In the genomic region with DNA sequence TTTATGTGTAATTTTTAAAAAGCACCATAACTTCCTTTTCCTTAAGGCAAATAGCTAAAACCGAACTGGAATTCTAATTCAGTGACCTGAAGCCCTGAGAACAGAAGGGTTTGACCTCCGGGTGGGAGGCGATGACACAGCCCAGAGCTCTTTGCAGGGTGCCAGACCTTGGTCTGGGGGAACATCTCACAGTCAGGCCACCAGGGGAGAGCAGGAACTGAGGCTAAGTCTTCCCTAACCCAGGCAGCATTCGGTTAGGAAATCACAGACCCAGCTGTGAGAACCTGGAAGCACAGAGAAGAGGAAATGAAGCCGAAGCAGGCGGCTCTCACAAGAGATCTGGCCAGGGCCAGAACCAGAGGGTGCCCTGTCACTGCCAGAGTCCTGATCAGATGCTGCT, we compare ENCODE assay signal across 21 cellular contexts.
DNase-seq lines count a peak whose midpoint lies in the region; ATAC-seq and TF ChIP-seq lines count a peak whose summit lies in the region.
"Had no signal": no experiment of that assay in that cellular context is flagged by ENCODE, and none has a peak within 500 bp of the region (broad histone marks: within the 10 kb centered on the region; RNA-seq: fewer than 3 reads in every experiment).

No MANE protein-coding gene starts in this region.

- BruUV-seq in Panc1 (replicated peaks; lab: Mats Ljungman, UMichigan): no TSS peak

- no peak for TF ChIP-seq EP300 in gastroesophageal sphincter (IDR thresholded peaks at IDR 0.05)

- no peaks in the 10 kb centered on the region for H3K36me3 Mint-ChIP-seq in type B pancreatic cell
- H3K36me3 Mint-ChIP-seq: activated naive CD4-positive, alpha-beta T cell treated with anti-CD3 and anti-CD28 coated beads, Interleukin-2, amount 10 ng/mL, durations not matched to agents 7 days and 5 days had no signal

- H3K4me1 ChIP-seq in Panc1 (ENCODE audit: control insufficient read depth, insufficient read depth, low read length) (no peaks in the 10 kb centered on the region), gastroesophageal sphincter (no peaks in the 10 kb centered on the region)
- H3K4me1 ChIP-seq: body of pancreas, esophagus muscularis mucosa, transverse colon had no signal

- no peak overlapping the region for H3K27ac Mint-ChIP-seq in type B pancreatic cell
- H3K27ac Mint-ChIP-seq: activated CD4-positive, alpha-beta T cell treated with anti-CD3 and anti-CD28 coated beads, Interleukin-2, amount 10 ng/mL, durations not matched to agents 24 days and 14 days; activated naive CD4-positive, alpha-beta T cell treated with anti-CD3 and anti-CD28 coated beads, Interleukin-2, amount 10 ng/mL, durations not matched to agents 7 days and 5 days; dendritic cell treated with granulocyte-macrophage colony-stimulating factor and Interleukin-4, amounts not matched to agents 40 ng/mL and 50 ng/mL, for 4 days had no signal

- CTCF ChIA-PET in Panc1 (lab: Charles Lee): no interaction called here

- H3K9me3 Mint-ChIP-seq in type B pancreatic cell: no peaks in the 10 kb centered on the region
- H3K9me3 Mint-ChIP-seq: dendritic cell treated with granulocyte-macrophage colony-stimulating factor and Interleukin-4, amounts not matched to agents 40 ng/mL and 50 ng/mL, for 4 days had no signal

- peaks cover 32% of the 10 kb centered on the region for H3K27me3 Mint-ChIP-seq in type B pancreatic cell
- H3K27me3 Mint-ChIP-seq: activated CD4-positive, alpha-beta T cell treated with anti-CD3 and anti-CD28 coated beads, Interleukin-2, amount 10 ng/mL, durations not matched to agents 24 days and 14 days; activated naive CD4-positive, alpha-beta T cell treated with anti-CD3 and anti-CD28 coated beads, Interleukin-2, amount 10 ng/mL, durations not matched to agents 7 days and 5 days; dendritic cell treated with granulocyte-macrophage colony-stimulating factor and Interleukin-4, amounts not matched to agents 40 ng/mL and 50 ng/mL, for 4 days had no signal

- POLR2A ChIA-PET in Panc1 (lab: Charles Lee): no interaction called here

- TF ChIP-seq CTCF in Panc1 (IDR thresholded peaks at IDR 0.05) (no peak), gastroesophageal sphincter (IDR thresholded peaks at IDR 0.05) (peak in 2 of 4 experiments; percentile 5 to 15), type B pancreatic cell (conservative IDR thresholded peaks at IDR 0.05) (peak; percentile 54)

- H3K9me3 ChIP-seq in Panc1 (ENCODE audit: control insufficient read depth, insufficient read depth, low read depth, low read length) (no peaks in the 10 kb centered on the region), gastroesophageal sphincter (no peaks in the 10 kb centered on the region)
- H3K9me3 ChIP-seq: body of pancreas, esophagus muscularis mucosa, ovary, transverse colon had no signal

- H3K27ac ChIP-seq in Panc1 (ENCODE audit: low read length) (no peak overlapping the region), gastroesophageal sphincter (peak overlapping the region in 1 of 4 donors; percentile 9)
- H3K27ac ChIP-seq: body of pancreas, C4-2B, esophagus muscularis mucosa, KMS-11, ovary, SJSA1, transverse colon had no signal

- H3K36me3 ChIP-seq in Panc1 (ENCODE audit: control insufficient read depth, insufficient read depth, low read length) (no peaks in the 10 kb centered on the region), gastroesophageal sphincter (no peaks in the 10 kb centered on the region)
- H3K36me3 ChIP-seq: esophagus muscularis mucosa, ovary, SJSA1, transverse colon had no signal

- intact Hi-C loops in Right ventricle myocardium inferior (cut with DNase I): no loop called here
- intact Hi-C loops in Right ventricle myocardium superior (cut with DNase I): no loop called here
- intact Hi-C loops in Panc1 (cut with micrococcal nuclease; ENCODE audit: unreplicated experiment): no loop called here

- DNase-seq in Right ventricle myocardium inferior (ENCODE audit: missing footprints) (peak; percentile 42), Right ventricle myocardium superior (no peak), Panc1 (ENCODE audit: low read depth, low spot score) (no peak), type B pancreatic cell (ENCODE audit: extremely low spot score, unreplicated experiment) (no peak), NCI-H187 treated with DMSO at 0.1 percent for 48 hours (lab: John Stamatoyannopoulos, UW) (no peak), NCI-H446 treated with DMSO at 0.1 percent for 48 hours (lab: John Stamatoyannopoulos, UW) (no peak), midbrain (lab: John Stamatoyannopoulos, UW) (no peak)
- DNase-seq: activated CD4-positive, alpha-beta T cell treated with anti-CD3 and anti-CD28 coated beads, Interleukin-2, amount 10 ng/mL, durations not matched to agents 24 days and 14 days; activated naive CD4-positive, alpha-beta T cell treated with anti-CD3 and anti-CD28 coated beads, Interleukin-2, amount 10 ng/mL, durations not matched to agents 7 days and 5 days; left cardiac atrium; NCI-H1092 treated with DMSO at 0.1 percent for 48 hours; ovary; transverse colon had no signal

- no peak overlapping the region for H3K4me3 Mint-ChIP-seq in type B pancreatic cell
- H3K4me3 Mint-ChIP-seq: activated CD4-positive, alpha-beta T cell treated with anti-CD3 and anti-CD28 coated beads, Interleukin-2, amount 10 ng/mL, durations not matched to agents 24 days and 14 days; activated naive CD4-positive, alpha-beta T cell treated with anti-CD3 and anti-CD28 coated beads, Interleukin-2, amount 10 ng/mL, durations not matched to agents 7 days and 5 days; dendritic cell treated with granulocyte-macrophage colony-stimulating factor and Interleukin-4, amounts not matched to agents 40 ng/mL and 50 ng/mL, for 4 days had no signal

- H3K27me3 ChIP-seq in Panc1 (ENCODE audit: control insufficient read depth, insufficient read depth, low read length) (no peaks in the 10 kb centered on the region), gastroesophageal sphincter (no peaks in the 10 kb centered on the region)
- H3K27me3 ChIP-seq: body of pancreas, esophagus muscularis mucosa, ovary, SJSA1, transverse colon had no signal

- H3K4me3 ChIP-seq in Panc1 (ENCODE audit: low read depth in 2 of 2, low read length in 2 of 2): no peak overlapping the region
- no peak overlapping the region for H3K4me3 ChIP-seq in gastroesophageal sphincter
- H3K4me3 ChIP-seq: body of pancreas, esophagus muscularis mucosa, ovary, SJSA1, skin epidermis, transverse colon had no signal

- ATAC-seq in Right ventricle myocardium inferior (peak; percentile 71), Right ventricle myocardium superior (ENCODE audit: poor library complexity) (no peak), Panc1 (0 out of 2 replicates have a peak, but pooled peaks have one; percentile 26), gastroesophageal sphincter (peak; percentile 66)
- ATAC-seq: body of pancreas had no signal

- 46 to 59% methylated on average over 2 to 5 of the region's 6 CpGs for WGBS in gastroesophageal sphincter (ENCODE audit: low coverage in 1 of 2), 2 donors

- no peak for TF ChIP-seq POLR2A in gastroesophageal sphincter (IDR thresholded peaks at IDR 0.05)

- in situ Hi-C loops in Panc1 (cut with HindIII; ENCODE audit: low pct_unique_long_range_greater_than_20kb, low sequenced_read_pairs): no loop called here

- peaks cover 6% of the 10 kb centered on the region for H3K4me1 Mint-ChIP-seq in type B pancreatic cell (ENCODE audit: unreplicated experiment)
- H3K4me1 Mint-ChIP-seq: activated CD4-positive, alpha-beta T cell treated with anti-CD3 and anti-CD28 coated beads, Interleukin-2, amount 10 ng/mL, durations not matched to agents 24 days and 14 days; activated naive CD4-positive, alpha-beta T cell treated with anti-CD3 and anti-CD28 coated beads, Interleukin-2, amount 10 ng/mL, durations not matched to agents 7 days and 5 days had no signal
